ENCODE assay signal across 1 cellular context in the genomic region with DNA sequence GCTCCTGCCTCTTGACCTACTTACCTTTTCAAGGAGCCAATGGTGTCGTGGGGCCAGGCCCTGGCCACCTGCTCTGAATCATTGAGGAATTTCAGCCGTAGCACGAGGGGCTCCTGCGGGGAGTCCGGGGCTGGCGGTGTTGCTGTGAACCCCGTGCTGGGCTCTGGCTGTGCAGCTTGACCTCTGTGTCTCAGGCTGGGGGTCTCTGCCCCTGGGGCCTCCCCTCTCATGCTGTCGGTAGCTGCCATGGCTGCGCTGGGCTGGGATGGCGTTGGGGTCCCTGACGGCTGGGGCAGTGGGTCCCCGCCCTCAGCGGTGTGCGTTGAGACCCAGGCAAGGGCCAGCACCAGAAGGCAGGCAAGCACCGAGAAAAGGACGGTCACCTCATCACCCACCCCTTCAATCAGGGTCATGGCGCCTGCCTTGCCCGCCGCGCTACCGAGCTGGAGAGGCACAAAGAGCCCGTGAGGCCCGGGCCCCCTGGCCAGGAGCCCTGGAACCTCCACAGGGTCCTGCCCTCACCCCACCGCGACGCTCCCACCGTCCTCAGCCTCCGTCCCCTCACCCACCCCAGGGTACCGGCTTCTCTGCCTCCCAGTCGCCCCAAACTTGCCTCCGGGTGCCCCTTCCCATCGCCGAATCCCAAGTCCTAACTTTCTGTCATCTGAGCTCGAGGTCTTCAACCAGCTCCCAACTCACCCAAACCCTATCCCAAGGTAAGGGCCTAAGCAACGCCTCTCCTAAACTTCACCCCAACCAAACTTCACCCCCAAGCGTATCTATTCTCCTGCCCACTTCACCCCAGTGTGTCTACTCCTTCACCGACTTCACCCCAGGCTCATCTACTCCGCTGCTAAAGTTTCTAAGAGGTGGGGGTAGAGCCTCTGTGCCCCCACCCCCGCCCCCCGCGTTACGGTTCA.
TF ChIP-seq lines count a peak whose summit lies in the region.

No MANE protein-coding gene starts in this region.

TF ChIP-seq in HepG2, 621 proteins besides CTCF, POLR2A, EP300 and RAD21 (continues in another document):
- TF ChIP-seq ZNF891 (CRISPR knock-in tag; IDR thresholded peaks at IDR 0.05), result 0 out of 2 replicates have a peak, but pooled peaks have one; percentile 39
- peak; percentile 15; the same call in 1 of the 2 replicates for TF ChIP-seq SALL1 (CRISPR knock-in tag; IDR thresholded peaks at IDR 0.05)
- 0 out of 2 replicates have a peak, but pooled peaks have one; percentile 28 for TF ChIP-seq ZNF337 (CRISPR knock-in tag; IDR thresholded peaks at IDR 0.05; ENCODE audit: borderline replicate concordance, low read depth)
- 0 out of 2 replicates have a peak, but pooled peaks have one; percentile 9 for TF ChIP-seq ERF (CRISPR knock-in tag; IDR thresholded peaks at IDR 0.05)
- no peak for TF ChIP-seq KMT2B (CRISPR knock-in tag; IDR thresholded peaks at IDR 0.05)
- TF ChIP-seq TCF12 (IDR thresholded peaks at IDR 0.05), result no peak
- TF ChIP-seq TCF12 (CRISPR knock-in tag; IDR thresholded peaks at IDR 0.05), result 0 out of 2 replicates have a peak, but pooled peaks have one; percentile 28
- TF ChIP-seq, protein P1, sequence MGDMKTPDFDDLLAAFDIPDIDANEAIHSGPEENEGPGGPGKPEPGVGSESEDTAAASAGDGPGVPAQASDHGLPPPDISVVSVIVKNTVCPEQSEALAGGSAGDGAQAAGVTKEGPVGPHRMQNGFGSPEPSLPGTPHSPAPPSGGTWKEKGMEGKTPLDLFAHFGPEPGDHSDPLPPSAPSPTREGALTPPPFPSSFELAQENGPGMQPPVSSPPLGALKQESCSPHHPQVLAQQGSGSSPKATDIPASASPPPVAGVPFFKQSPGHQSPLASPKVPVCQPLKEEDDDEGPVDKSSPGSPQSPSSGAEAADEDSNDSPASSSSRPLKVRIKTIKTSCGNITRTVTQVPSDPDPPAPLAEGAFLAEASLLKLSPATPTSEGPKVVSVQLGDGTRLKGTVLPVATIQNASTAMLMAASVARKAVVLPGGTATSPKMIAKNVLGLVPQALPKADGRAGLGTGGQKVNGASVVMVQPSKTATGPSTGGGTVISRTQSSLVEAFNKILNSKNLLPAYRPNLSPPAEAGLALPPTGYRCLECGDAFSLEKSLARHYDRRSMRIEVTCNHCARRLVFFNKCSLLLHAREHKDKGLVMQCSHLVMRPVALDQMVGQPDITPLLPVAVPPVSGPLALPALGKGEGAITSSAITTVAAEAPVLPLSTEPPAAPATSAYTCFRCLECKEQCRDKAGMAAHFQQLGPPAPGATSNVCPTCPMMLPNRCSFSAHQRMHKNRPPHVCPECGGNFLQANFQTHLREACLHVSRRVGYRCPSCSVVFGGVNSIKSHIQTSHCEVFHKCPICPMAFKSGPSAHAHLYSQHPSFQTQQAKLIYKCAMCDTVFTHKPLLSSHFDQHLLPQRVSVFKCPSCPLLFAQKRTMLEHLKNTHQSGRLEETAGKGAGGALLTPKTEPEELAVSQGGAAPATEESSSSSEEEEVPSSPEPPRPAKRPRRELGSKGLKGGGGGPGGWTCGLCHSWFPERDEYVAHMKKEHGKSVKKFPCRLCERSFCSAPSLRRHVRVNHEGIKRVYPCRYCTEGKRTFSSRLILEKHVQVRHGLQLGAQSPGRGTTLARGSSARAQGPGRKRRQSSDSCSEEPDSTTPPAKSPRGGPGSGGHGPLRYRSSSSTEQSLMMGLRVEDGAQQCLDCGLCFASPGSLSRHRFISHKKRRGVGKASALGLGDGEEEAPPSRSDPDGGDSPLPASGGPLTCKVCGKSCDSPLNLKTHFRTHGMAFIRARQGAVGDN (CRISPR knock-in tag; IDR thresholded peaks at IDR 0.05), result peak; percentile 88
- 0 out of 2 replicates have a peak, but pooled peaks have one; percentile 35 for TF ChIP-seq HES4 (CRISPR knock-in tag; IDR thresholded peaks at IDR 0.05; ENCODE audit: borderline replicate concordance)
- peak; percentile 30; the same call in 1 of the 2 replicates for TF ChIP-seq ZNF430 (CRISPR knock-in tag; IDR thresholded peaks at IDR 0.05)
- peak; percentile 74 for TF ChIP-seq ZSCAN25 (CRISPR knock-in tag; IDR thresholded peaks at IDR 0.05)
- peak; percentile 26; the same call in 1 of the 2 replicates for TF ChIP-seq PHF8 (CRISPR knock-in tag; IDR thresholded peaks at IDR 0.05)
- peak; percentile 30; the same call in 1 of the 2 replicates for TF ChIP-seq ZNF768 (CRISPR knock-in tag; IDR thresholded peaks at IDR 0.05)
- TF ChIP-seq, protein P2, sequence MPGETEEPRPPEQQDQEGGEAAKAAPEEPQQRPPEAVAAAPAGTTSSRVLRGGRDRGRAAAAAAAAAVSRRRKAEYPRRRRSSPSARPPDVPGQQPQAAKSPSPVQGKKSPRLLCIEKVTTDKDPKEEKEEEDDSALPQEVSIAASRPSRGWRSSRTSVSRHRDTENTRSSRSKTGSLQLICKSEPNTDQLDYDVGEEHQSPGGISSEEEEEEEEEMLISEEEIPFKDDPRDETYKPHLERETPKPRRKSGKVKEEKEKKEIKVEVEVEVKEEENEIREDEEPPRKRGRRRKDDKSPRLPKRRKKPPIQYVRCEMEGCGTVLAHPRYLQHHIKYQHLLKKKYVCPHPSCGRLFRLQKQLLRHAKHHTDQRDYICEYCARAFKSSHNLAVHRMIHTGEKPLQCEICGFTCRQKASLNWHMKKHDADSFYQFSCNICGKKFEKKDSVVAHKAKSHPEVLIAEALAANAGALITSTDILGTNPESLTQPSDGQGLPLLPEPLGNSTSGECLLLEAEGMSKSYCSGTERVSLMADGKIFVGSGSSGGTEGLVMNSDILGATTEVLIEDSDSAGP (CRISPR knock-in tag; IDR thresholded peaks at IDR 0.05; ENCODE audit: borderline replicate concordance), result 0 out of 2 replicates have a peak, but pooled peaks have one; percentile 6
- TF ChIP-seq GABPB1 (CRISPR knock-in tag; IDR thresholded peaks at IDR 0.05), result 0 out of 2 replicates have a peak, but pooled peaks have one; percentile 20
- TF ChIP-seq ZSCAN21 (CRISPR knock-in tag; IDR thresholded peaks at IDR 0.05; ENCODE audit: borderline replicate concordance), result 0 out of 2 replicates have a peak, but pooled peaks have one; percentile 21
- peak; percentile 47; the same call in 1 of the 2 replicates for TF ChIP-seq ZBTB38 (CRISPR knock-in tag; IDR thresholded peaks at IDR 0.05)
- TF ChIP-seq, protein P3, sequence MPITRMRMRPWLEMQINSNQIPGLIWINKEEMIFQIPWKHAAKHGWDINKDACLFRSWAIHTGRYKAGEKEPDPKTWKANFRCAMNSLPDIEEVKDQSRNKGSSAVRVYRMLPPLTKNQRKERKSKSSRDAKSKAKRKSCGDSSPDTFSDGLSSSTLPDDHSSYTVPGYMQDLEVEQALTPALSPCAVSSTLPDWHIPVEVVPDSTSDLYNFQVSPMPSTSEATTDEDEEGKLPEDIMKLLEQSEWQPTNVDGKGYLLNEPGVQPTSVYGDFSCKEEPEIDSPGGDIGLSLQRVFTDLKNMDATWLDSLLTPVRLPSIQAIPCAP (CRISPR knock-in tag; IDR thresholded peaks at IDR 0.05; ENCODE audit: low read depth), result no peak
- TF ChIP-seq, protein P4, sequence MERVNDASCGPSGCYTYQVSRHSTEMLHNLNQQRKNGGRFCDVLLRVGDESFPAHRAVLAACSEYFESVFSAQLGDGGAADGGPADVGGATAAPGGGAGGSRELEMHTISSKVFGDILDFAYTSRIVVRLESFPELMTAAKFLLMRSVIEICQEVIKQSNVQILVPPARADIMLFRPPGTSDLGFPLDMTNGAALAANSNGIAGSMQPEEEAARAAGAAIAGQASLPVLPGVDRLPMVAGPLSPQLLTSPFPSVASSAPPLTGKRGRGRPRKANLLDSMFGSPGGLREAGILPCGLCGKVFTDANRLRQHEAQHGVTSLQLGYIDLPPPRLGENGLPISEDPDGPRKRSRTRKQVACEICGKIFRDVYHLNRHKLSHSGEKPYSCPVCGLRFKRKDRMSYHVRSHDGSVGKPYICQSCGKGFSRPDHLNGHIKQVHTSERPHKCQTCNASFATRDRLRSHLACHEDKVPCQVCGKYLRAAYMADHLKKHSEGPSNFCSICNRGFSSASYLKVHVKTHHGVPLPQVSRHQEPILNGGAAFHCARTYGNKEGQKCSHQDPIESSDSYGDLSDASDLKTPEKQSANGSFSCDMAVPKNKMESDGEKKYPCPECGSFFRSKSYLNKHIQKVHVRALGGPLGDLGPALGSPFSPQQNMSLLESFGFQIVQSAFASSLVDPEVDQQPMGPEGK (CRISPR knock-in tag; IDR thresholded peaks at IDR 0.05), result peak; percentile 58
- TF ChIP-seq, protein P5, sequence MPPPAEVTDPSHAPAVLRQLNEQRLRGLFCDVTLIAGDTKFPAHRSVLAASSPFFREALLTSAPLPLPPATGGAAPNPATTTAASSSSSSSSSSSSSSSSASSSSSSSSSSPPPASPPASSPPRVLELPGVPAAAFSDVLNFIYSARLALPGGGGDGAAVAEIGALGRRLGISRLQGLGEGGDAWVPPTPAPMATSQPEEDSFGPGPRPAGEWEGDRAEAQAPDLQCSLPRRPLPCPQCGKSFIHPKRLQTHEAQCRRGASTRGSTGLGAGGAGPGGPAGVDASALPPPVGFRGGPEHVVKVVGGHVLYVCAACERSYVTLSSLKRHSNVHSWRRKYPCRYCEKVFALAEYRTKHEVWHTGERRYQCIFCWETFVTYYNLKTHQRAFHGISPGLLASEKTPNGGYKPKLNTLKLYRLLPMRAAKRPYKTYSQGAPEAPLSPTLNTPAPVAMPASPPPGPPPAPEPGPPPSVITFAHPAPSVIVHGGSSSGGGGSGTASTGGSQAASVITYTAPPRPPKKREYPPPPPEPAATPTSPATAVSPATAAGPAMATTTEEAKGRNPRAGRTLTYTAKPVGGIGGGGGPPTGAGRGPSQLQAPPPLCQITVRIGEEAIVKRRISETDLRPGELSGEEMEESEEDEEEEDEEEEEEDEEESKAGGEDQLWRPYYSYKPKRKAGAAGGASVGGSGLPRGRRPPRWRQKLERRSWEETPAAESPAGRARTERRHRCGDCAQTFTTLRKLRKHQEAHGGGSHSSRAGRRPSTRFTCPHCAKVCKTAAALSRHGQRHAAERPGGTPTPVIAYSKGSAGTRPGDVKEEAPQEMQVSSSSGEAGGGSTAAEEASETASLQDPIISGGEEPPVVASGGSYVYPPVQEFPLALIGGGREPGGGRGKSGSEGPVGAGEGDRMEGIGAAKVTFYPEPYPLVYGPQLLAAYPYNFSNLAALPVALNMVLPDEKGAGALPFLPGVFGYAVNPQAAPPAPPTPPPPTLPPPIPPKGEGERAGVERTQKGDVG (CRISPR knock-in tag; IDR thresholded peaks at IDR 0.05; ENCODE audit: borderline replicate concordance), result no peak
- peak; percentile 54 for TF ChIP-seq AGO2 (optimal IDR thresholded peaks at IDR 0.05; ENCODE audit: low read depth, low read length)
- 0 out of 2 replicates have a peak, but pooled peaks have one; percentile 2 for TF ChIP-seq ZBTB7B (CRISPR knock-in tag; IDR thresholded peaks at IDR 0.05)
- TF ChIP-seq FOXP1 (IDR thresholded peaks at IDR 0.05), result no peak
- no peak for TF ChIP-seq FOXP1 (CRISPR knock-in tag; IDR thresholded peaks at IDR 0.05)
- TF ChIP-seq, protein P6, sequence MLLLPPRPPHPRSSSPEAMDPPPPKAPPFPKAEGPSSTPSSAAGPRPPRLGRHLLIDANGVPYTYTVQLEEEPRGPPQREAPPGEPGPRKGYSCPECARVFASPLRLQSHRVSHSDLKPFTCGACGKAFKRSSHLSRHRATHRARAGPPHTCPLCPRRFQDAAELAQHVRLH (CRISPR knock-in tag; IDR thresholded peaks at IDR 0.05; ENCODE audit: borderline replicate concordance, low read depth), result no peak
- TF ChIP-seq AKAP8 (CRISPR knock-in tag; IDR thresholded peaks at IDR 0.05), result peak; percentile 47; the same call in 1 of the 2 replicates
- TF ChIP-seq PPARG (CRISPR knock-in tag; conservative IDR thresholded peaks at IDR 0.05), result 0 out of 2 replicates have a peak, but pooled peaks have one; percentile 2
- TF ChIP-seq, protein P7, sequence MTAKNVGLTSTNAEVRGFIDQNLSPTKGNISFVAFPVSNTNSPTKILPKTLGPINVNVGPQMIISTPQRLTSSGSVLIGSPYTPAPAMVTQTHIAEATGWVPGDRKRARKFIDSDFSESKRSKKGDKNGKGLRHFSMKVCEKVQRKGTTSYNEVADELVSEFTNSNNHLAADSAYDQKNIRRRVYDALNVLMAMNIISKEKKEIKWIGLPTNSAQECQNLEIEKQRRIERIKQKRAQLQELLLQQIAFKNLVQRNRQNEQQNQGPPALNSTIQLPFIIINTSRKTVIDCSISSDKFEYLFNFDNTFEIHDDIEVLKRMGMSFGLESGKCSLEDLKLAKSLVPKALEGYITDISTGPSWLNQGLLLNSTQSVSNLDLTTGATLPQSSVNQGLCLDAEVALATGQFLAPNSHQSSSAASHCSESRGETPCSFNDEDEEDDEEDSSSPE (CRISPR knock-in tag; IDR thresholded peaks at IDR 0.05), result peak; percentile 13; the same call in 1 of the 2 replicates
- TF ChIP-seq RBFOX2 (IDR thresholded peaks at IDR 0.05; ENCODE audit: low read depth, low read length), result peak; percentile 60; the same call in 1 of the 2 replicates
- TF ChIP-seq GLI4 (CRISPR knock-in tag; IDR thresholded peaks at IDR 0.05; ENCODE audit: borderline replicate concordance), result 0 out of 2 replicates have a peak, but pooled peaks have one; percentile 23
- TF ChIP-seq, protein P8, sequence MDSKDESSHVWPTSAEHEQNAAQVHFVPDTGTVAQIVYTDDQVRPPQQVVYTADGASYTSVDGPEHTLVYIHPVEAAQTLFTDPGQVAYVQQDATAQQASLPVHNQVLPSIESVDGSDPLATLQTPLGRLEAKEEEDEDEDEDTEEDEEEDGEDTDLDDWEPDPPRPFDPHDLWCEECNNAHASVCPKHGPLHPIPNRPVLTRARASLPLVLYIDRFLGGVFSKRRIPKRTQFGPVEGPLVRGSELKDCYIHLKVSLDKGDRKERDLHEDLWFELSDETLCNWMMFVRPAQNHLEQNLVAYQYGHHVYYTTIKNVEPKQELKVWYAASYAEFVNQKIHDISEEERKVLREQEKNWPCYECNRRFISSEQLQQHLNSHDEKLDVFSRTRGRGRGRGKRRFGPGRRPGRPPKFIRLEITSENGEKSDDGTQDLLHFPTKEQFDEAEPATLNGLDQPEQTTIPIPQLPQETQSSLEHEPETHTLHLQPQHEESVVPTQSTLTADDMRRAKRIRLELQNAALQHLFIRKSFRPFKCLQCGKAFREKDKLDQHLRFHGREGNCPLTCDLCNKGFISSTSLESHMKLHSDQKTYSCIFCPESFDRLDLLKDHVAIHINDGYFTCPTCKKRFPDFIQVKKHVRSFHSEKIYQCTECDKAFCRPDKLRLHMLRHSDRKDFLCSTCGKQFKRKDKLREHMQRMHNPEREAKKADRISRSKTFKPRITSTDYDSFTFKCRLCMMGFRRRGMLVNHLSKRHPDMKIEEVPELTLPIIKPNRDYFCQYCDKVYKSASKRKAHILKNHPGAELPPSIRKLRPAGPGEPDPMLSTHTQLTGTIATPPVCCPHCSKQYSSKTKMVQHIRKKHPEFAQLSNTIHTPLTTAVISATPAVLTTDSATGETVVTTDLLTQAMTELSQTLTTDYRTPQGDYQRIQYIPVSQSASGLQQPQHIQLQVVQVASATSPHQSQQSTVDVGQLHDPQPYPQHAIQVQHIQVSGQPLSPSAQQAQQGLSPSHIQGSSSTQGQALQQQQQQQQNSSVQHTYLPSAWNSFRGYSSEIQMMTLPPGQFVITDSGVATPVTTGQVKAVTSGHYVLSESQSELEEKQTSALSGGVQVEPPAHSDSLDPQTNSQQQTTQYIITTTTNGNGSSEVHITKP (CRISPR knock-in tag; IDR thresholded peaks at IDR 0.05; ENCODE audit: low read depth), result no peak
- TF ChIP-seq ZNF788 (CRISPR knock-in tag; IDR thresholded peaks at IDR 0.05; ENCODE audit: borderline replicate concordance), result peak; percentile 9; the same call in 1 of the 2 replicates
- peak; percentile 45 for TF ChIP-seq MED8 (CRISPR knock-in tag; IDR thresholded peaks at IDR 0.05; ENCODE audit: insufficient replicate concordance)
- TF ChIP-seq ZNF232 (CRISPR knock-in tag; IDR thresholded peaks at IDR 0.05; ENCODE audit: borderline replicate concordance), result 0 out of 2 replicates have a peak, but pooled peaks have one; percentile 37
